ENCODE assay signal across 7 cellular contexts in genomic region chr7:32890010-32890552, GRCh38. TPM values are rescaled to one million over a fixed set of nuclear protein-coding genes. Genes with fewer than 3 reads are reported as not detected.
A peak's percentile ranks its signal among the peaks of the same experiment; 100 is the strongest.
DNase-seq lines count a peak whose midpoint lies in the region; ATAC-seq, FAIRE-seq and TF ChIP-seq lines count a peak whose summit lies in the region.

No MANE protein-coding gene starts in this region.

- no peaks in the 10 kb centered on the region for H3K27me3 ChIP-seq in ascending aorta

- H3K27ac ChIP-seq in KOPT-K1 (ENCODE audit: low read depth, low read length, poor library complexity, severe bottlenecking) (peak overlapping the region; percentile 97), ascending aorta (peak overlapping the region; percentile 98 to 100), kidney (ENCODE audit: low read depth in 2 of 2, low read length in 2 of 2) (peak overlapping the region; percentile 90 to 95), substantia nigra (ENCODE audit: low read depth, low read length, poor library complexity, severe bottlenecking) (peak overlapping the region; percentile 92)

- ATAC-seq in HG03442 (IDR thresholded peaks at IDR 0.05; ENCODE audit: unreplicated experiment), result no peak

- peak overlapping the region; percentile 96 to 100 for H3K4me3 ChIP-seq in ascending aorta
- peak overlapping the region; percentile 80 to 98 for H3K4me3 ChIP-seq in kidney (ENCODE audit: low read length in 2 of 2)

- intact Hi-C loops in ascending aorta (cut with DNase I), result loop anchor here (2.0 to 10.0 kb wide), 3 partner anchors 43 to 1265 kb away; partner anchors contain the start of gene AVL9
- intact Hi-C loops in kidney (cut with DNase I), result no loop called here

- H3K36me3 ChIP-seq in KOPT-K1 (ENCODE audit: insufficient read depth, low read length) (peaks cover 13% of the 10 kb centered on the region; the same call in 1 of the 2 replicates), ascending aorta (no peaks in the 10 kb centered on the region), kidney (ENCODE audit: control insufficient read depth in 1 of 2, insufficient read depth in 2 of 2, low read length in 2 of 2) (no peaks in the 10 kb centered on the region)

- FAIRE-seq in kidney (lab: Jason Lieb, UNC), result no peak

- TF ChIP-seq CTCF in ascending aorta (IDR thresholded peaks at IDR 0.05) (no peak), kidney (IDR thresholded peaks at IDR 0.05; ENCODE audit: borderline replicate concordance, extremely low read depth, insufficient read depth) (no peak)

- H3K9me3 ChIP-seq in KOPT-K1 (ENCODE audit: insufficient read depth, low read length, poor library complexity, severe bottlenecking) (no peaks in the 10 kb centered on the region), ascending aorta (no peaks in the 10 kb centered on the region), kidney (ENCODE audit: control insufficient read depth in 1 of 2, low read length in 2 of 2) (no peaks in the 10 kb centered on the region)

- peak overlapping the region; percentile 75 to 90 for H3K9ac ChIP-seq in kidney (ENCODE audit: low read length in 2 of 2)

- H3K4me1 ChIP-seq in ascending aorta, result peaks cover 2 to 30% of the 10 kb centered on the region in 2 donors
- H3K4me1 ChIP-seq in kidney (ENCODE audit: control insufficient read depth in 1 of 2, insufficient read depth in 1 of 2, low read depth in 1 of 2, low read length in 2 of 2), result peaks cover 13 to 15% of the 10 kb centered on the region in 2 donors

- DNase-seq in EH (ENCODE audit: low read depth), result peak; percentile 56
- no peak for DNase-seq in ascending aorta (ENCODE audit: low spot score in 2 of 2)
- no peak for DNase-seq in kidney
- peak in 3 of 49 donors; percentile 0 to 14 (median 7) for DNase-seq in substantia nigra (lab: John Stamatoyannopoulos, UW)
- DNase-seq in dedifferentiated amniotic fluid mesenchymal stem cell (ENCODE audit: extremely low spot score), result no peak

RNA-seq across cellular contexts. Expression of gene KBTBD2, which starts 1.5 kb away (rescaled TPM):
- total RNA-seq in ascending aorta, result 16.1 TPM
- total RNA-seq in kidney, result 34.0 TPM
- 12.1 TPM for polyA plus RNA-seq in kidney (ENCODE audit: insufficient read depth, low read depth, low replicate concordance)
